21 cellular contexts compared by ENCODE assay signal in the genomic region with DNA sequence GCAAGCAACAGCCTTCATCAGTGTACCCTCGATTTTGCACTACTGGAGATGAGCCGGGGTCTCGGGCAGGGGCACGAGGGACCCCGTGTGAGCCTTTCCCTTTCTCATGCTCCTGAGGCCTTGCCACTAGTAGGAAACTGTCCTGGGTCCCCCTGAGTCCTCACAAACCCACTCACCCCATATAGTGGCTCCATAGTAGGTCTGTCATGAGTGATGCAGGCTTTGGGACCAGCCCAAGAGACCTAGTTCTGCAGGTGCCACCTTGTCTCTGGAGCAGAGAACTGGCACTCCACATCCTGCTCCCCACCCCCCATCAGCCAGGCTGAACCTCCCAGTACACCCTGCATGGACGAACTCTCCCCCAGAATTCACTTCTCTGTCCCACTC.
DNase-seq lines count a peak whose midpoint lies in the region; ATAC-seq and TF ChIP-seq lines count a peak whose summit lies in the region.
"Had no signal": no experiment of that assay in that cellular context is flagged by ENCODE, and none has a peak within 500 bp of the region (broad histone marks: within the 10 kb centered on the region; RNA-seq: fewer than 3 reads in every experiment).

No MANE protein-coding gene starts in this region.

- DNase-seq in cardiac muscle cell (ENCODE audit: low read depth in 1 of 2, low spot score in 1 of 2), result no peak
- no peak for DNase-seq in left cardiac atrium
- DNase-seq in right cardiac atrium, result peak in 1 of 3 donors; percentile 25
- no peak for DNase-seq in mucosa of gallbladder (ENCODE audit: low spot score)
- DNase-seq: 8988T, EL, GF-D8, HCEC 1CT, MV-4-11, NCI-H1105 treated with DMSO at 0.1 percent for 48 hours, NCI-H1694, NCI-H2081, NCI-H2171 treated with DMSO at 0.1 percent for 48 hours, NCI-H526, OCI-M1 had no signal

- H3K4me1 ChIP-seq in cardiac muscle cell (ENCODE audit: low read depth) (peaks cover 11% of the 10 kb centered on the region), right cardiac atrium (ENCODE audit: control insufficient read depth, insufficient read depth, low read length) (peaks cover 25% of the 10 kb centered on the region), skeletal muscle tissue (ENCODE audit: control insufficient read depth in 3 of 3, insufficient read depth in 3 of 3, low read length in 3 of 3) (peaks cover 46 to 64% (median 64%) of the 10 kb centered on the region in 3 donors)

- H3K4me3 Mint-ChIP-seq in activated T-helper 17 cell treated with anti-CD3 and anti-CD28 coated beads, Interleukin-2, amount 50 U/mL, for 72 hours, result no peak overlapping the region
- H3K4me3 Mint-ChIP-seq: IgD-negative memory B cell had no signal

- H3K9me3 ChIP-seq in cardiac muscle cell (ENCODE audit: low read depth), result no peaks in the 10 kb centered on the region
- H3K9me3 ChIP-seq in right cardiac atrium (ENCODE audit: control insufficient read depth, low read length), result no peaks in the 10 kb centered on the region
- no peaks in the 10 kb centered on the region for H3K9me3 ChIP-seq in skeletal muscle tissue (ENCODE audit: control insufficient read depth in 3 of 3, low read length in 3 of 3)

- no peaks in the 10 kb centered on the region for H3K27me3 Mint-ChIP-seq in activated T-helper 17 cell treated with anti-CD3 and anti-CD28 coated beads, Interleukin-2, amount 50 U/mL, for 72 hours

- H3K27ac ChIP-seq in cardiac muscle cell (peak overlapping the region; percentile 37), right cardiac atrium (ENCODE audit: low read length) (peak overlapping the region; percentile 49), skeletal muscle tissue (ENCODE audit: low read depth, low read length) (no peak overlapping the region)
- H3K27ac ChIP-seq: C4-2B had no signal

- no peaks in the 10 kb centered on the region for H3K9me3 Mint-ChIP-seq in activated T-helper 17 cell treated with anti-CD3 and anti-CD28 coated beads, Interleukin-2, amount 50 U/mL, for 72 hours
- H3K9me3 Mint-ChIP-seq: IgD-negative memory B cell had no signal

- H3K36me3 Mint-ChIP-seq in activated T-helper 17 cell treated with anti-CD3 and anti-CD28 coated beads, Interleukin-2, amount 50 U/mL, for 72 hours (ENCODE audit: low read depth), result no peaks in the 10 kb centered on the region
- H3K36me3 Mint-ChIP-seq: IgD-negative memory B cell had no signal

- H3K36me3 ChIP-seq in cardiac muscle cell, result no peaks in the 10 kb centered on the region
- H3K36me3 ChIP-seq in skeletal muscle tissue (ENCODE audit: control insufficient read depth in 3 of 3, insufficient read depth in 3 of 3, low read length in 3 of 3), result peaks cover 10 to 11% (median 11%) of the 10 kb centered on the region in 3 donors

- peak overlapping the region in 2 of 3 donors; percentile 8 to 79 for H3K9ac ChIP-seq in skeletal muscle tissue (ENCODE audit: low read depth in 1 of 3, low read length in 3 of 3)

- WGBS in right cardiac atrium, result 86% methylated on average over 6 of the region's 6 CpGs

- H3K27ac Mint-ChIP-seq in activated T-helper 17 cell treated with anti-CD3 and anti-CD28 coated beads, Interleukin-2, amount 50 U/mL, for 72 hours, result peak overlapping the region; percentile 55
- H3K27ac Mint-ChIP-seq: IgD-negative memory B cell had no signal

- no peak for TF ChIP-seq CTCF in cardiac muscle cell (IDR thresholded peaks at IDR 0.05; ENCODE audit: low read depth, low read length)

- no peaks in the 10 kb centered on the region for H3K4me1 Mint-ChIP-seq in activated T-helper 17 cell treated with anti-CD3 and anti-CD28 coated beads, Interleukin-2, amount 50 U/mL, for 72 hours

- H3K4me3 ChIP-seq in cardiac muscle cell, result no peak overlapping the region
- no peak overlapping the region for H3K4me3 ChIP-seq in right cardiac atrium (ENCODE audit: low read length)
- peak overlapping the region in 1 of 3 donors; percentile 22 for H3K4me3 ChIP-seq in skeletal muscle tissue (ENCODE audit: low read length in 3 of 3)

- H3K27me3 ChIP-seq in cardiac muscle cell (no peaks in the 10 kb centered on the region), right cardiac atrium (ENCODE audit: control insufficient read depth, insufficient read depth) (no peaks in the 10 kb centered on the region), skeletal muscle tissue (ENCODE audit: control insufficient read depth in 3 of 3, insufficient read depth in 3 of 3, low read length in 3 of 3) (no peaks in the 10 kb centered on the region)

- intact Hi-C loops in left cardiac atrium (cut with DNase I), result no loop called here
- intact Hi-C loops in right cardiac atrium (cut with DNase I), result no loop called here

- ATAC-seq in left cardiac atrium, result no peak
- ATAC-seq in activated T-helper 17 cell treated with anti-CD3 and anti-CD28 coated beads, Interleukin-2, amount 50 U/mL, for 72 hours (replicated peaks), result no peak
- ATAC-seq in right cardiac atrium, result no peak
- no peak for ATAC-seq in GM21423 (IDR thresholded peaks at IDR 0.05; ENCODE audit: unreplicated experiment)
- no peak for ATAC-seq in HG03457 (IDR thresholded peaks at IDR 0.05; ENCODE audit: unreplicated experiment)
